7 cellular contexts compared by ENCODE assay signal in the genomic region with DNA sequence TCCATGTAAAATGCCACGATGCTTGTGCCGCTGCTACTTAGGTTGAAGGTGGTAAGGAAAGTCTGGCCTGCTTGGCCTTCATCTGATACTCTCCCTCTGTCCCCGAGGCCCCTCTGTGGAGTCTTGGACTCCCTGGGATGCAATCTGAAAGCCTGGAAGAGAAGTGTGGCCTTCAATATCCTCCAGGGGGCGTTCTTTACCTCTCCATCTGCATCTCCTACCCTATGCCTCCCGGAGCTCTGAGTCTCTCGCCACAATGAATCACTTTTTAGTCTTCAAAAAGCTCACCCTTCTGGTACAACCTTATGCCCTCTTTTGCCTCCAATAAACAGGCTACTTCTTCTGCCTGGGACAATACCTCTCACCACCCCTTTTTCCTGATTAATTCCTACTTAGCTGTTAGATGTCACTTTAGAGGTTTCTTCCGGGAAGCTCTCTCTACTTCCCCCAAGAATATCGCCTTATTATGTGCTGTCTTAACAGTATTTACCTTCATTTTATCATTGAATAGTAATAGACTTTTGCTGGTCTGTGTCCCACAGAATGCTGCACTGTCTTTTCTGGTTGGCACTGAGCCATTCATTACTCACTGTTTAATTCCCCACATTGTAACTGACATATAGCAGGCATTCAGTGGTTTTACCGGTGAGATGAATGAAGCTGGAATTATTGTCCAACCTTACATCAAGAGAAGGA. TPM values are rescaled to one million over a fixed set of nuclear protein-coding genes. Genes with fewer than 3 reads are reported as not detected.
A peak's percentile ranks its signal among the peaks of the same experiment; 100 is the strongest.
DNase-seq lines count a peak whose midpoint lies in the region; ATAC-seq lines count a peak whose summit lies in the region.

No MANE protein-coding gene starts in this region.

- peak overlapping the region in 1 of 2 experiments; percentile 24 for H3K23ac ChIP-seq in mesenchymal stem cell (ENCODE audit: low read length in 2 of 2)

- no peak overlapping the region for H3K27ac Mint-ChIP-seq in effector memory CD8-positive, alpha-beta T cell

- no peak overlapping the region for H4K91ac ChIP-seq in mesenchymal stem cell (ENCODE audit: low read length)

- no peak overlapping the region for H2BK120ac ChIP-seq in mesenchymal stem cell (ENCODE audit: low read depth, low read length)

- H2AFZ ChIP-seq in mesenchymal stem cell (ENCODE audit: low read depth, low read length): peak overlapping the region; percentile 91

- peak overlapping the region; percentile 36 for H3K4me2 ChIP-seq in mesenchymal stem cell (ENCODE audit: low read length, poor library complexity, severe bottlenecking)

- H2BK5ac ChIP-seq in mesenchymal stem cell (ENCODE audit: low read depth, low read length, poor library complexity, severe bottlenecking): no peak overlapping the region

- DNase-seq in GF-D8 (lab: John Stamatoyannopoulos, UW) (peak; percentile 36), NCI-H460 (ENCODE audit: extremely low read depth, low read depth) (peak; percentile 57), mesenchymal stem cell (peak; percentile 74), stromal cell of bone marrow (ENCODE audit: low read depth) (peak; percentile 66)
- peak; percentile 24 for DNase-seq in activated CD4-positive, alpha-beta T cell treated with anti-CD3 and anti-CD28 coated beads, Interleukin-2, amount 50 U/mL, for 1 hour
- peak; percentile 20 to 36 (median 27) for DNase-seq in effector memory CD8-positive, alpha-beta T cell

- no peak overlapping the region for H3K18ac ChIP-seq in mesenchymal stem cell (ENCODE audit: low read depth in 1 of 2, low read length in 2 of 2)

- peak; percentile 67 for ATAC-seq in HG02938 (IDR thresholded peaks at IDR 0.05; ENCODE audit: unreplicated experiment)
- ATAC-seq in effector memory CD8-positive, alpha-beta T cell (replicated peaks): peak; percentile 83

- no peak overlapping the region for H4K8ac ChIP-seq in mesenchymal stem cell (ENCODE audit: low read length)

- no peak overlapping the region for H2BK15ac ChIP-seq in mesenchymal stem cell (ENCODE audit: low read depth, poor library complexity, severe bottlenecking)

- peaks cover 21 to 41% of the 10 kb centered on the region in 2 donors for H3K27me3 Mint-ChIP-seq in effector memory CD8-positive, alpha-beta T cell

- H3K9me3 ChIP-seq in mesenchymal stem cell (ENCODE audit: control insufficient read depth, low read length): no peaks in the 10 kb centered on the region

- no peak overlapping the region for H2AK5ac ChIP-seq in mesenchymal stem cell (ENCODE audit: low read length, severe bottlenecking)

- no peak overlapping the region for H3K4me3 ChIP-seq in mesenchymal stem cell (ENCODE audit: insufficient read depth in 1 of 2, low read depth in 1 of 2, low read length in 2 of 2)

- peaks cover 2% of the 10 kb centered on the region for H3K4me1 ChIP-seq in mesenchymal stem cell (ENCODE audit: control insufficient read depth, insufficient read depth, low read depth, low read length)

- peak overlapping the region; percentile 3 for H3K9ac ChIP-seq in mesenchymal stem cell (ENCODE audit: low read length)

- 17% methylated on average over 7 of the region's 9 CpGs for WGBS in mesenchymal stem cell

- peaks cover 5 to 6% of the 10 kb centered on the region in 2 donors for H3K4me1 Mint-ChIP-seq in effector memory CD8-positive, alpha-beta T cell (ENCODE audit: low read depth in 2 of 2)

- no peaks in the 10 kb centered on the region for H3K36me3 Mint-ChIP-seq in effector memory CD8-positive, alpha-beta T cell (ENCODE audit: insufficient read depth)

- no peak overlapping the region for H3K4ac ChIP-seq in mesenchymal stem cell (ENCODE audit: low read depth in 1 of 2, low read length in 2 of 2)

- no peaks in the 10 kb centered on the region for H3K36me3 ChIP-seq in mesenchymal stem cell (ENCODE audit: control insufficient read depth in 1 of 2, insufficient read depth in 2 of 2, low read depth in 1 of 2, low read length in 2 of 2)

- H3K27me3 ChIP-seq in mesenchymal stem cell (ENCODE audit: control insufficient read depth in 1 of 2, insufficient read depth in 1 of 2, low read length in 2 of 2): no peaks in the 10 kb centered on the region

- H3K14ac ChIP-seq in mesenchymal stem cell (ENCODE audit: low read length in 2 of 2): no peak overlapping the region

- no peak overlapping the region for H2BK12ac ChIP-seq in mesenchymal stem cell (ENCODE audit: low read length in 2 of 2)

- H3K27ac ChIP-seq in mesenchymal stem cell (ENCODE audit: low read length, poor library complexity, severe bottlenecking): peak overlapping the region; percentile 39

- peak overlapping the region in 1 of 2 donors; percentile 20 for H3K4me3 Mint-ChIP-seq in effector memory CD8-positive, alpha-beta T cell

- H3K9me3 Mint-ChIP-seq in effector memory CD8-positive, alpha-beta T cell: no peaks in the 10 kb centered on the region

- no peaks in the 10 kb centered on the region for H3K79me1 ChIP-seq in mesenchymal stem cell (replicated peaks; ENCODE audit: low read length, poor library complexity, severe bottlenecking)

RNA-seq across cellular contexts. Expression of a gene that starts 13.9 kb away (rescaled TPM):
- 37.3 and 38.9 TPM in 2 replicates for total RNA-seq in NCI-H460 (2014; rRNA removed; shearing (Covaris generic))
- polyA plus RNA-seq in NCI-H460 (2014; cell fraction: nucleus; rRNA removed): 19.6 and 31.8 TPM in 2 replicates
- 16.8 TPM for polyA plus RNA-seq in mesenchymal stem cell (2013, experiment 1 of 2)
- 18.5 TPM for polyA plus RNA-seq in mesenchymal stem cell (2013, experiment 2 of 2)

RNA-seq across cellular contexts. Expression of a gene that starts 21.0 kb away (rescaled TPM):
- 5.1 and 5.5 TPM in 2 replicates for total RNA-seq in NCI-H460 (2014; rRNA removed; shearing (Covaris generic))
- 1.0 and 1.1 TPM in 2 replicates for polyA plus RNA-seq in NCI-H460 (2014; cell fraction: nucleus; rRNA removed)
- 3.3 TPM for polyA plus RNA-seq in mesenchymal stem cell (2013, experiment 1 of 2)
- 3.4 TPM for polyA plus RNA-seq in mesenchymal stem cell (2013, experiment 2 of 2)

Comparison
In these comparisons a context has a peak if more than half of its experiments do, and no peak if none do; other contexts are left out.
1. DNase-seq: peak in every context shown above with its lines; median percentile 74 in mesenchymal stem cell; 66 in stromal cell of bone marrow; 57 in NCI-H460; 36 in GF-D8; 27 in effector memory CD8-positive, alpha-beta T cell; 24 in activated CD4-positive, alpha-beta T cell treated with anti-CD3 and anti-CD28 coated beads, Interleukin-2, amount 50 U/mL, for 1 hour.